ENCODE assay signal across 22 cellular contexts in genomic region chr19:40709817-40710216, GRCh38.
"Had no signal": no experiment of that assay in that cellular context is flagged by ENCODE, and none has a peak within 500 bp of the region (broad histone marks: within the 10 kb centered on the region; RNA-seq: fewer than 3 reads in every experiment).

No MANE protein-coding gene starts in this region.

- H3K27me3 ChIP-seq: dorsolateral prefrontal cortex, esophagus muscularis mucosa, foreskin keratinocyte, gastroesophageal sphincter, heart right ventricle, left lung had no signal

- H3K4me3 ChIP-seq: coronary artery, dorsolateral prefrontal cortex, esophagus muscularis mucosa, gastroesophageal sphincter, heart right ventricle, left lung, lower lobe of right lung, mucosa of descending colon had no signal

- H3K27ac ChIP-seq: coronary artery, esophagus muscularis mucosa, foreskin keratinocyte, gastroesophageal sphincter, heart right ventricle, left lung, lower lobe of right lung had no signal

- H3K9me3 ChIP-seq: esophagus muscularis mucosa, gastroesophageal sphincter, heart right ventricle, left lung, lower lobe of right lung, mucosa of descending colon had no signal

- H3K4me1 ChIP-seq: foreskin keratinocyte had no signal

- ATAC-seq: foreskin keratinocyte, gastroesophageal sphincter, heart right ventricle, left cardiac atrium, left lung, left ventricle myocardium superior, lower lobe of right lung, mucosa of descending colon had no signal

- DNase-seq: dermis blood vessel endothelial cell; dorsolateral prefrontal cortex; effector CD4-positive, alpha-beta T cell; effector memory CD4-positive, alpha-beta T cell; foreskin keratinocyte; heart right ventricle; hippocampal formation; left cardiac atrium; left lung; left ventricle myocardium superior; lower lobe of right lung; mesenchymal stem cell; mucosa of descending colon; naive B cell had no signal

- FAIRE-seq: colon, endothelial cell of umbilical vein, frontal cortex, islet of Langerhans, keratinocyte had no signal
